Comparison of ENCODE assay signal across 8 cellular contexts in the genomic region with DNA sequence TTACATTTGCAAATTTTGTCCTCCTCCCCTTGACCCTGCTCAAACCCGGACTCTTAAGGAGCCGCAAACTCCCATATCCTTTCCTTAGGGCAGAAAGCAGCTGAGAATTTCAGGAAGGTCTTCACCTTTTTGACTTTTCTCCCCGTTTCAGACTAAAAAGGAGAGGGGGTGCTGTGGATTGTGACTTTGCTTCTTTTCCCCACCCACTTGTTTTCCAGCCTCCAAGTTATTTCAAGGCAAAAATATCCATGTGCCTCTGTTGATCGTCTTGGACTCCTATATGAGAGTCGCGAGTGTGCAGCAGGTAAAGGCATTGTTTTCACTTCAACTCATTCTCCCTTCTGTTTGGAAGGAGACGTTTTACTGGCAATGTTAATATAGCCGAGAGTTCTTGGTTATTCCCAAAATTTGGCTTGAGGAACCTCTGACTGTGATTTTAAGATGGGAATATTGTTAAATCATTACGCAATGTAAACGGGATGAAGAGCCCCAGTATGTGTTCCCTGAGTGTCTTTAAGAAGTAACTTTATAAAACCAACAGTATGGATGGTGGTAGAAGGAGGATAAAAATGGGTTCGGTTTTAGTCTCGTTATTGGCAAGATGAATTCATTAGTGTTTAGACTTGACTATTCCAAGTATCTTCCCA. TPM values are rescaled to one million over a fixed set of nuclear protein-coding genes. Genes with fewer than 3 reads are reported as not detected.
A peak's percentile ranks its signal among the peaks of the same experiment; 100 is the strongest.
DNase-seq lines count a peak whose midpoint lies in the region; ATAC-seq, FAIRE-seq and TF ChIP-seq lines count a peak whose summit lies in the region.

No MANE protein-coding gene starts in this region.

- DNase-seq in AG04449 (ENCODE audit: low read depth, low spot score) (no peak), NB4 (ENCODE audit: low read depth) (no peak), H1 (ENCODE audit: low read depth in 1 of 2, low spot score in 2 of 2) (no peak), DMS114 treated with DMSO at 0.1 percent for 48 hours (lab: John Stamatoyannopoulos, UW; ENCODE audit: unreplicated experiment) (no peak), NCI-H82 treated with DMSO at 0.1 percent for 48 hours (lab: John Stamatoyannopoulos, UW; ENCODE audit: unreplicated experiment) (no peak), erythroblast (lab: John Stamatoyannopoulos, UW) (no peak)
- DNase-seq in naive thymus-derived CD4-positive, alpha-beta T cell: no peak

- no peak overlapping the region for H2BK5ac ChIP-seq in H1 (ENCODE audit: low read depth, low read length)

- H3K4ac ChIP-seq in H1 (replicated peaks; ENCODE audit: insufficient read length, low read depth, low read length): no peak overlapping the region

- peaks cover 6% of the 10 kb centered on the region; the same call in 1 of the 2 replicates for H3K23me2 ChIP-seq in H1 (ENCODE audit: low read depth, low read length)

- no peak overlapping the region for H3K23ac ChIP-seq in H1 (ENCODE audit: insufficient read length)

- H3K27ac ChIP-seq in H1 (ENCODE audit: low read depth, low read length): no peak overlapping the region
- H3K27ac ChIP-seq in naive thymus-derived CD4-positive, alpha-beta T cell (ENCODE audit: low read depth, low read length): no peak overlapping the region

- peak overlapping the region in 9 of 10 donors; percentile 5 to 62 (median 46) for H3K4me3 Mint-ChIP-seq in naive thymus-derived CD4-positive, alpha-beta T cell

- H3K9me3 Mint-ChIP-seq in naive thymus-derived CD4-positive, alpha-beta T cell: peaks cover 0 to 30% (median 5%) of the 10 kb centered on the region in 11 donors

- no peaks in the 10 kb centered on the region for H4K20me1 ChIP-seq in H1 (replicated peaks in 1 of 2; ENCODE audit: control insufficient read depth in 1 of 2, insufficient read depth in 2 of 2, low read length in 2 of 2)

- peaks cover 0 to 13% (median 9%) of the 10 kb centered on the region in 7 donors for H3K4me1 Mint-ChIP-seq in naive thymus-derived CD4-positive, alpha-beta T cell

- H3K4me3 ChIP-seq in AG04449 (ENCODE audit: low read depth, low read length) (peak overlapping the region; percentile 51; the same call in 1 of the 2 replicates), NB4 (ENCODE audit: low read depth, low read length) (peak overlapping the region; percentile 52), H1 (ENCODE audit: extremely low read depth in 1 of 4, insufficient read depth in 2 of 4, low read depth in 3 of 4, low read length in 4 of 4) (peak overlapping the region in 2 of 4 experiments; percentile 43 to 77; a peak in 5 of 8 replicates)
- H3K4me3 ChIP-seq in naive thymus-derived CD4-positive, alpha-beta T cell (ENCODE audit: low read length): no peak overlapping the region

- no peak overlapping the region for H4K5ac ChIP-seq in H1 (ENCODE audit: insufficient read length, low read depth, low read length)

- H3K36me3 ChIP-seq in H1 (ENCODE audit: control insufficient read depth in 2 of 4, insufficient read depth in 4 of 4, low read length in 3 of 4): no peaks in the 10 kb centered on the region
- H3K36me3 ChIP-seq in naive thymus-derived CD4-positive, alpha-beta T cell (ENCODE audit: control insufficient read depth in 2 of 3, insufficient read depth in 3 of 3, low read length in 3 of 3): no peaks in the 10 kb centered on the region

- H2BK15ac ChIP-seq in H1 (ENCODE audit: low read length): no peak overlapping the region

- H3K14ac ChIP-seq in H1 (ENCODE audit: insufficient read length): no peak overlapping the region

- POLR2A ChIA-PET in AG04449 (lab: Yijun Ruan, JAX) (no interaction called here), H1 (lab: Charles Lee; ENCODE audit: partially characterized antibody) (no interaction called here)
- POLR2A ChIA-PET in naive thymus-derived CD4-positive, alpha-beta T cell (lab: Charles Lee): no interaction called here

- no peak overlapping the region for H2BK12ac ChIP-seq in H1 (ENCODE audit: low read depth, low read length)

- H2AK5ac ChIP-seq in H1 (ENCODE audit: low read depth, low read length): no peak overlapping the region

- FAIRE-seq in H1 (lab: Jason Lieb, UNC): no peak

- TF ChIP-seq RAD21 in H1 (IDR thresholded peaks at IDR 0.05 in 1 of 2, conservative IDR thresholded peaks at IDR 0.05 in 1 of 2; ENCODE audit: low read depth in 2 of 2, low read length in 2 of 2): no peak

- no peak overlapping the region for H2BK20ac ChIP-seq in H1 (ENCODE audit: low read length)

- no peaks in the 10 kb centered on the region for H3K79me1 ChIP-seq in H1 (ENCODE audit: low read depth, low read length)

- TF ChIP-seq CTCF in AG04449 (IDR thresholded peaks at IDR 0.05; ENCODE audit: insufficient read depth, low read length, missing control alignments) (no peak), NB4 (IDR thresholded peaks at IDR 0.05; ENCODE audit: low read depth, low read length) (no peak), H1 (IDR thresholded peaks at IDR 0.05; ENCODE audit: control extremely low read depth in 1 of 3, insufficient read depth in 1 of 3, low read depth in 1 of 3, low read length in 3 of 3) (no peak)

- H2BK120ac ChIP-seq in H1 (replicated peaks; ENCODE audit: low read depth, low read length): no peak overlapping the region

- H3K56ac ChIP-seq in H1 (replicated peaks; ENCODE audit: insufficient read length, low read depth, low read length): no peak overlapping the region

- no peak for TF ChIP-seq EP300 in H1 (IDR thresholded peaks at IDR 0.05; ENCODE audit: borderline replicate concordance in 1 of 2, low read depth in 2 of 2, low read length in 2 of 2)

- CTCF ChIA-PET in AG04449 (lab: Yijun Ruan, JAX) (no interaction called here), H1 (lab: Charles Lee; ENCODE audit: partially characterized antibody) (no interaction called here)
- CTCF ChIA-PET in naive thymus-derived CD4-positive, alpha-beta T cell (lab: Charles Lee): no interaction called here

- no peaks in the 10 kb centered on the region; a peak in 2 of 7 replicates for H3K4me1 ChIP-seq in H1 (replicated peaks in 1 of 4; ENCODE audit: control insufficient read depth in 3 of 4, insufficient read depth in 4 of 4, low read length in 3 of 4)
- no peaks in the 10 kb centered on the region for H3K4me1 ChIP-seq in naive thymus-derived CD4-positive, alpha-beta T cell (ENCODE audit: control insufficient read depth in 2 of 2, insufficient read depth in 2 of 2, low read length in 2 of 2)

- no peak overlapping the region for H3K18ac ChIP-seq in H1 (ENCODE audit: extremely low read depth, low read length)

- H3K36me3 Mint-ChIP-seq in naive thymus-derived CD4-positive, alpha-beta T cell: peaks cover 0 to 3% (median 0%) of the 10 kb centered on the region in 5 donors

- intact Hi-C loops in naive thymus-derived CD4-positive, alpha-beta T cell (cut with micrococcal nuclease): loop anchor here in 1 of 2 donors (2.0 kb wide), 1 partner anchor 73 kb away; no protein-coding TSS in a partner anchor

- WGBS in H1 (ENCODE audit: extremely low coverage in 1 of 2, insufficient coverage in 1 of 2, insufficient read length in 1 of 2, insufficient replicate concordance in 2 of 2, low coverage in 1 of 2, low lambda C conversion rate in 2 of 2, missing lambda C conversion rate in 1 of 2), 2 experiments: 67% methylated on average over 12 of the region's 12 CpGs; no CpG with 5 or more reads in 1 of the 2 experiments

- H3K79me2 ChIP-seq in H1 (ENCODE audit: control insufficient read depth in 1 of 2, insufficient read depth in 2 of 2, low read length in 2 of 2): no peaks in the 10 kb centered on the region

- ATAC-seq in naive thymus-derived CD4-positive, alpha-beta T cell: no peak
- ATAC-seq in GM19467 (IDR thresholded peaks at IDR 0.05; ENCODE audit: unreplicated experiment): no peak

- peaks cover 0 to 24% (median 11%) of the 10 kb centered on the region in 4 experiments; a peak in 4 of 7 replicates for H3K27me3 ChIP-seq in H1 (replicated peaks in 1 of 4; ENCODE audit: control insufficient read depth in 3 of 4, extremely low read depth in 1 of 4, insufficient read depth in 3 of 4, low read length in 3 of 4)
- H3K27me3 ChIP-seq in naive thymus-derived CD4-positive, alpha-beta T cell (ENCODE audit: control insufficient read depth in 2 of 2, insufficient read depth in 2 of 2, low read length in 2 of 2): peaks cover 0 to 4% of the 10 kb centered on the region in 2 donors

- peaks cover 55 to 65% (median 58%) of the 10 kb centered on the region in 5 donors for H3K27me3 Mint-ChIP-seq in naive thymus-derived CD4-positive, alpha-beta T cell

- H2AFZ ChIP-seq in H1 (ENCODE audit: low read length): no peak overlapping the region

- no peaks in the 10 kb centered on the region for H3K9me3 ChIP-seq in H1 (ENCODE audit: insufficient read depth in 2 of 2, low read depth in 1 of 2, low read length in 1 of 2)
- H3K9me3 ChIP-seq in naive thymus-derived CD4-positive, alpha-beta T cell (ENCODE audit: control insufficient read depth in 2 of 3, low read length in 3 of 3): no peaks in the 10 kb centered on the region

- no peak overlapping the region for H3K27ac Mint-ChIP-seq in naive thymus-derived CD4-positive, alpha-beta T cell

- H4K8ac ChIP-seq in H1 (ENCODE audit: extremely low read depth, insufficient read depth, low read length): no peak overlapping the region

- H4K91ac ChIP-seq in H1 (replicated peaks; ENCODE audit: insufficient read length, low read length): no peak overlapping the region

- TF ChIP-seq POLR2A in NB4 (IDR thresholded peaks at IDR 0.05; ENCODE audit: extremely low read depth, insufficient read length) (no peak), H1 (IDR thresholded peaks at IDR 0.05; ENCODE audit: control extremely low read depth in 1 of 2, low read depth in 2 of 2, low read length in 2 of 2) (no peak), erythroblast (IDR thresholded peaks at IDR 0.05; ENCODE audit: low read length) (no peak)

- peak overlapping the region; percentile 63 to 81 for H3K4me2 ChIP-seq in H1 (ENCODE audit: insufficient read depth in 1 of 2, low read depth in 2 of 2, low read length in 2 of 2)

- H3K9ac ChIP-seq in H1 (replicated peaks in 1 of 4; ENCODE audit: extremely low read depth in 1 of 4, low read depth in 3 of 4, low read length in 3 of 4): no peak overlapping the region

TF ChIP-seq in H1, 55 proteins besides CTCF, POLR2A, EP300 and RAD21:
- TF ChIP-seq CEBPB (IDR thresholded peaks at IDR 0.05; ENCODE audit: low read depth, low read length) (peak; percentile 66; the same call in 1 of the 2 replicates), GABPA (IDR thresholded peaks at IDR 0.05; ENCODE audit: borderline replicate concordance, insufficient read depth, low read length) (no peak)

RNA-seq across cellular contexts. Expression of a gene that starts 0.7 kb away (rescaled TPM):
- total RNA-seq in H1 (2021; fragmentation: NEBNext Ultra II Directional; extraction: Animal tissue kit (Norgen Biotek cat#: 25700)): 0.13 and 0.19 TPM in 2 replicates
- 0.06 TPM in 1 of 2 replicates, not detected in the other for polyA plus RNA-seq in H1 (2011; rRNA removed)
- polyA plus RNA-seq in H1 (2011; cell fraction: cytosol; rRNA removed): 0.03 TPM
- polyA plus RNA-seq in H1 (2011; cell fraction: nucleus; rRNA removed): 0.03 TPM
- polyA plus RNA-seq in H1 (2012, experiment 1 of 2): 0.03 to 0.26 TPM (median 0.21 TPM) in 4 replicates
- polyA plus RNA-seq in H1 (2012, experiment 2 of 2): not detected
- 0.04 TPM for polyA plus RNA-seq in H1 (2013, experiment 1 of 2)
- 0.06 TPM for polyA plus RNA-seq in H1 (2013, experiment 2 of 2)
- polyA minus RNA-seq in H1 (2011; rRNA and poly(A)+ RNA removed): 0.15 and 0.32 TPM in 2 replicates
- polyA minus RNA-seq in H1 (2011; cell fraction: cytosol; rRNA and poly(A)+ RNA removed): not detected
- 0.30 TPM for polyA minus RNA-seq in H1 (2011; cell fraction: nucleus; rRNA and poly(A)+ RNA removed)
- total RNA-seq in naive thymus-derived CD4-positive, alpha-beta T cell: 10 to 100 TPM in 1 of 5 experiments, 1 to 10 TPM in 1, under 1 TPM in 2, not detected in 1; 0.16 to 32.2 (median 2.1) TPM
- polyA plus RNA-seq in naive thymus-derived CD4-positive, alpha-beta T cell: not detected
